21 cellular contexts compared by ENCODE assay signal in the genomic region with DNA sequence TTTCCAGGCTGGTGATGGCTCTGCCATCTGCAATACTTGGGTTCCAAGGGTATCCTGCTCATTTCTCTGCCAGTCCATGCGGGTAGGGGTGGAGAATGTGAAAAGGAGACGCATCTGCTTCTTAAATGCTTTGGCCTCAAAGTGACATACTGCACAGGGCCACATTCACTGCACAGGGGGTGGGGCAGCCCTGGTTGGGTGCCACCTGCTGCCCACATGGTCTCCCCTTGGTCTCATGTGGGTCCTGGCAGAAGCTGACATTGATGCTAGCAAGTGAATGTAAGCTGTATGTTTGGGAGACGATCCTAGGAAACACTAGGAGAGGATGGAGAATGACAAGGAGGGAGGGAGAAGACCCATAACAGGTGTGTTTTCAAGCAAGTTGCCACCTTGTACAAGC.
"Had no signal": no experiment of that assay in that cellular context is flagged by ENCODE, and none has a peak within 500 bp of the region (broad histone marks: within the 10 kb centered on the region; RNA-seq: fewer than 3 reads in every experiment).

No MANE protein-coding gene starts in this region.

- H3K27me3 ChIP-seq: upper lobe of left lung, uterus had no signal

- H3K9me3 ChIP-seq: left lung, lower lobe of right lung, neutrophil, psoas muscle, spleen, tibial artery, upper lobe of left lung, uterus had no signal

- H3K36me3 ChIP-seq: left lung, lower lobe of right lung, neutrophil, spleen, tibial artery, upper lobe of left lung, uterus had no signal

- ATAC-seq: foreskin keratinocyte; left lung; lower lobe of right lung; psoas muscle; sciatic nerve; stimulated activated memory B cell treated with anti-CD40 and anti-IgM and Interleukin-4, amounts not matched to agents 10 μg/mL and 1 μg/mL and 100 μg/mL, for 72 hours had no signal

- DNase-seq: dermis blood vessel endothelial cell; effector CD4-positive, alpha-beta T cell; endodermal cell; erythroblast; foreskin keratinocyte; immature natural killer cell; left lung; lower lobe of right lung; naive B cell; psoas muscle; retina; spleen; stimulated activated CD4-positive, alpha-beta T cell treated with anti-CD3 and anti-CD28 coated beads, Interleukin-15, amount 100 ng/mL, for 24 hours; stimulated activated CD4-positive, alpha-beta T cell treated with anti-CD3 and anti-CD28 coated beads, Interleukin-1b, Interleukin-23, amount 100 ng/mL, for 48 hours; stimulated activated CD4-positive, alpha-beta T cell treated with anti-CD3 and anti-CD28 coated beads, Interleukin-4, amount 100 ng/mL, for 24 hours; uterus had no signal

- H3K4me3 ChIP-seq: left lung, lower lobe of right lung, psoas muscle, spleen, tibial artery, upper lobe of left lung, uterus had no signal

- H3K4me1 ChIP-seq: foreskin keratinocyte, left lung, lower lobe of right lung, psoas muscle, spleen, tibial artery, upper lobe of left lung, uterus had no signal

- H3K27ac ChIP-seq: foreskin keratinocyte, left lung, lower lobe of right lung, neutrophil, psoas muscle, spleen, tibial artery, upper lobe of left lung, uterus had no signal
